Comparison of ENCODE assay signal across 18 cellular contexts in the genomic region with DNA sequence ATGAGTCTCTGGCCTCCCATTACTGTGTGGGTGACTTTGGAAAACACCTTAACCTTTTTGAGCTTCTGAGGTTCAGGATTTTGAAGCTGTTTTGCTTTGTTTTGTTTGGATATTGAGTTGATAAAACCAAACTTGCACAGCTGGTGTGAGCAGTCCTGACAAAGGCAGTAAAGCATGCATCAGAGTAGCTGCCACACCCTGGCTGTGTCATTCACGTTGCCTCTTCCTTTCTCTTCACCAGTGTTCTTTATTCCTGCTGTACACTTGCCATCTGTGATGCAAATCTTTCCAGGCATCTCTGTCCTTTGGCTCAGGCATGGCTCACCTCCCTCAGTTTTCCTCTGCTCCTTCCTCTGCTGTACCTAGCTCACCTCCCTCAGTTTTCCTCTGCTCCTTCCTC.
"Had no signal": no experiment of that assay in that cellular context is flagged by ENCODE, and none has a peak within 500 bp of the region (broad histone marks: within the 10 kb centered on the region; RNA-seq: fewer than 3 reads in every experiment).

No MANE protein-coding gene starts in this region.

- H3K4me1 ChIP-seq: parathyroid adenoma, right lobe of liver, testis, upper lobe of left lung had no signal

- H2AFZ ChIP-seq: parathyroid adenoma had no signal

- FAIRE-seq: endometrium had no signal

- H3K4me1 Mint-ChIP-seq: stimulated activated memory B cell treated with anti-CD40 and anti-IgM and Interleukin-4, amounts not matched to agents 10 μg/mL and 1 μg/mL and 100 μg/mL, for 72 hours had no signal

- H3K27me3 Mint-ChIP-seq: natural killer cell treated with Interleukin-12 subunit alpha and Interleukin-12 subunit beta and Interleukin-15 and Interleukin-18, amount 100 ng/mL, for 72 hours; stimulated activated memory B cell treated with anti-CD40 and anti-IgM and Interleukin-4, amounts not matched to agents 10 μg/mL and 1 μg/mL and 100 μg/mL, for 72 hours had no signal

- H3K79me2 ChIP-seq: parathyroid adenoma had no signal

- H3K4me3 Mint-ChIP-seq: activated naive CD4-positive, alpha-beta T cell treated with anti-CD3 and anti-CD28 coated beads for 36 hours; activated T-cell treated with anti-CD3 and anti-CD28 coated beads, Interleukin-2, amount 50 U/mL, for 4 hours; natural killer cell treated with Interleukin-12 subunit alpha and Interleukin-12 subunit beta and Interleukin-15 and Interleukin-18, amount 100 ng/mL, for 72 hours; stimulated activated memory B cell treated with anti-CD40 and anti-IgM and Interleukin-4, amounts not matched to agents 10 μg/mL and 1 μg/mL and 100 μg/mL, for 72 hours had no signal

- H3K27me3 ChIP-seq: right lobe of liver, testis, upper lobe of left lung had no signal

- H3K27ac Mint-ChIP-seq: activated naive CD4-positive, alpha-beta T cell treated with anti-CD3 and anti-CD28 coated beads for 36 hours; natural killer cell treated with Interleukin-12 subunit alpha and Interleukin-12 subunit beta and Interleukin-15 and Interleukin-18, amount 100 ng/mL, for 72 hours; stimulated activated memory B cell treated with anti-CD40 and anti-IgM and Interleukin-4, amounts not matched to agents 10 μg/mL and 1 μg/mL and 100 μg/mL, for 72 hours had no signal

- H3K4me3 ChIP-seq: coronary artery, right lobe of liver, testis, upper lobe of left lung had no signal

- H3K9me3 ChIP-seq: testis had no signal

- H3K27ac ChIP-seq: coronary artery, parathyroid adenoma, right lobe of liver, testis, upper lobe of left lung had no signal

- ATAC-seq: activated T-cell treated with anti-CD3 and anti-CD28 coated beads, Interleukin-2, amount 50 U/mL, for 4 hours; esophagus mucosa; left cardiac atrium; natural killer cell treated with Interleukin-12 subunit alpha and Interleukin-12 subunit beta and Interleukin-15 and Interleukin-18, amount 100 ng/mL, for 72 hours; right lobe of liver; stimulated activated memory B cell treated with anti-CD40 and anti-IgM and Interleukin-4, amounts not matched to agents 10 μg/mL and 1 μg/mL and 100 μg/mL, for 72 hours had no signal

- H3K36me3 Mint-ChIP-seq: stimulated activated memory B cell treated with anti-CD40 and anti-IgM and Interleukin-4, amounts not matched to agents 10 μg/mL and 1 μg/mL and 100 μg/mL, for 72 hours had no signal

- DNase-seq: activated CD4-positive, alpha-beta T cell treated with anti-CD3 and anti-CD28 coated beads, Interleukin-2, amount 50 U/mL, for 1 hour; activated CD4-positive, CD25-positive, alpha-beta regulatory T cell treated with anti-CD3 and anti-CD28 coated beads, Interleukin-2, amount 50 U/mL, for 72 hours; activated CD8-positive, alpha-beta memory T cell treated with anti-CD3 and anti-CD28 coated beads, Interleukin-2, amount 50 U/mL, for 4 hours; activated naive CD4-positive, alpha-beta T cell treated with anti-CD3 and anti-CD28 coated beads for 36 hours; activated T-cell treated with anti-CD3 and anti-CD28 coated beads, Interleukin-2, amount 50 U/mL, for 4 hours; aorta; left cardiac atrium; right lobe of liver; small intestine; stimulated activated CD4-positive, alpha-beta T cell treated with anti-CD3 and anti-CD28 coated beads, Interleukin-4, amount 100 ng/mL, for 24 hours; testis; upper lobe of left lung had no signal

- H3K36me3 ChIP-seq: right lobe of liver, upper lobe of left lung had no signal
